In genomic region chr3:2771193-2771592, GRCh38 we compare ENCODE assay signal across 20 cellular contexts.
A peak's percentile ranks its signal among the peaks of the same experiment; 100 is the strongest.
DNase-seq lines count a peak whose midpoint lies in the region; ATAC-seq lines count a peak whose summit lies in the region.
"Had no signal": no experiment of that assay in that cellular context is flagged by ENCODE, and none has a peak within 500 bp of the region (broad histone marks: within the 10 kb centered on the region; RNA-seq: fewer than 3 reads in every experiment).

No MANE protein-coding gene starts in this region.

- H3K36me3 Mint-ChIP-seq in CD8-positive, alpha-beta memory T cell: no peaks in the 10 kb centered on the region
- H3K36me3 Mint-ChIP-seq in activated T-cell treated with anti-CD3 and anti-CD28 coated beads, Interleukin-2, amount 50 U/mL, for 72 hours (ENCODE audit: insufficient read depth in 2 of 2): no peaks in the 10 kb centered on the region

- H3K4me3 Mint-ChIP-seq in CD8-positive, alpha-beta memory T cell: no peak overlapping the region
- H3K4me3 Mint-ChIP-seq in activated T-cell treated with anti-CD3 and anti-CD28 coated beads, Interleukin-2, amount 50 U/mL, for 72 hours: no peak overlapping the region
- H3K4me3 Mint-ChIP-seq: CD4-positive, alpha-beta T cell; H9 had no signal

- H3K27me3 Mint-ChIP-seq in CD8-positive, alpha-beta memory T cell: peaks cover 3 to 4% of the 10 kb centered on the region in 2 donors
- no peaks in the 10 kb centered on the region for H3K27me3 Mint-ChIP-seq in activated T-cell treated with anti-CD3 and anti-CD28 coated beads, Interleukin-2, amount 50 U/mL, for 72 hours (ENCODE audit: low read depth)

- CTCF ChIA-PET in CD8-positive, alpha-beta memory T cell (lab: Charles Lee): no interaction called here

- POLR2A ChIA-PET in CD8-positive, alpha-beta memory T cell (lab: Charles Lee): no interaction called here

- H3K9me3 ChIP-seq in HUES6 (ENCODE audit: control insufficient read depth, insufficient read depth, low read depth, low read length): no peaks in the 10 kb centered on the region
- no peaks in the 10 kb centered on the region for H3K9me3 ChIP-seq in CD8-positive, alpha-beta memory T cell (ENCODE audit: low read length)

- H3K36me3 ChIP-seq in HUES6 (ENCODE audit: control insufficient read depth, insufficient read depth, low read length): no peaks in the 10 kb centered on the region
- no peaks in the 10 kb centered on the region for H3K36me3 ChIP-seq in CD8-positive, alpha-beta memory T cell (ENCODE audit: insufficient read depth, low read length)
- H3K36me3 ChIP-seq: cardiac muscle cell had no signal

- no peaks in the 10 kb centered on the region for H3K4me1 Mint-ChIP-seq in CD8-positive, alpha-beta memory T cell
- H3K4me1 Mint-ChIP-seq in activated T-cell treated with anti-CD3 and anti-CD28 coated beads, Interleukin-2, amount 50 U/mL, for 72 hours (ENCODE audit: low read depth): no peaks in the 10 kb centered on the region

- peaks cover 0 to 2% (median 0%) of the 10 kb centered on the region in 5 donors for H3K9me3 Mint-ChIP-seq in CD8-positive, alpha-beta memory T cell
- H3K9me3 Mint-ChIP-seq in activated T-cell treated with anti-CD3 and anti-CD28 coated beads, Interleukin-2, amount 50 U/mL, for 72 hours: no peaks in the 10 kb centered on the region
- H3K9me3 Mint-ChIP-seq: activated T-helper 2 cell treated with anti-CD3 and anti-CD28 coated beads, Interferon-gamma antibody, Interleukin-2, Interleukin-4, amounts not matched to agents 10 μg/mL and 5 μg/mL and 100 μg/mL, durations not matched to agents 14 hours and 24 hours and 36 hours; CD4-positive, alpha-beta T cell; H9 had no signal

- DNase-seq in NCI-H1105 (lab: John Stamatoyannopoulos, UW): no peak
- no peak for DNase-seq in CD8-positive, alpha-beta memory T cell
- DNase-seq in activated T-cell treated with anti-CD3 and anti-CD28 coated beads, Interleukin-2, amount 50 U/mL, for 72 hours: no peak
- DNase-seq in NCI-H446 (lab: John Stamatoyannopoulos, UW): no peak
- DNase-seq: activated CD4-positive, CD25-positive, alpha-beta regulatory T cell treated with anti-CD3 and anti-CD28 coated beads, Interleukin-2, amount 50 U/mL, for 72 hours; CD4-positive, alpha-beta T cell; DMS79; effector CD8-positive, alpha-beta T cell; H9; MM.1S; NCI-H2029 treated with DMSO at 0.1 percent for 48 hours; PC-3; stimulated activated naive CD4-positive, alpha-beta T cell treated with Interleukin-2 at 50 U/mL for 16 hours; T-helper 9 cell had no signal

- H3K27me3 ChIP-seq in HUES6 (ENCODE audit: control insufficient read depth, insufficient read depth, low read length): no peaks in the 10 kb centered on the region
- no peaks in the 10 kb centered on the region for H3K27me3 ChIP-seq in CD8-positive, alpha-beta memory T cell (ENCODE audit: insufficient read depth, low read length, poor library complexity, severe bottlenecking)
- H3K27me3 ChIP-seq: cardiac muscle cell had no signal

- H3K27ac ChIP-seq in HUES6 (ENCODE audit: low read depth, low read length): peak overlapping the region; percentile 12; the same call in 1 of the 2 replicates
- no peak overlapping the region for H3K27ac ChIP-seq in CD8-positive, alpha-beta memory T cell (ENCODE audit: low read depth, low read length)
- H3K27ac ChIP-seq: cardiac muscle cell had no signal

- peaks cover 16% of the 10 kb centered on the region; the same call in 1 of the 2 replicates for H3K4me1 ChIP-seq in HUES6 (ENCODE audit: control insufficient read depth, insufficient read depth, low read length)
- no peaks in the 10 kb centered on the region for H3K4me1 ChIP-seq in CD8-positive, alpha-beta memory T cell (ENCODE audit: insufficient read depth, low read length)

- no peak overlapping the region for H3K4me3 ChIP-seq in HUES6 (ENCODE audit: low read depth, low read length)
- H3K4me3 ChIP-seq in CD8-positive, alpha-beta memory T cell (ENCODE audit: low read length): no peak overlapping the region
- H3K4me3 ChIP-seq: cardiac muscle cell had no signal

- no peak overlapping the region for H3K27ac Mint-ChIP-seq in CD8-positive, alpha-beta memory T cell
- H3K27ac Mint-ChIP-seq in activated T-cell treated with anti-CD3 and anti-CD28 coated beads, Interleukin-2, amount 50 U/mL, for 72 hours: no peak overlapping the region
- H3K27ac Mint-ChIP-seq: activated T-helper 2 cell treated with anti-CD3 and anti-CD28 coated beads, Interferon-gamma antibody, Interleukin-2, Interleukin-4, amounts not matched to agents 10 μg/mL and 5 μg/mL and 100 μg/mL, durations not matched to agents 14 hours and 24 hours and 36 hours; CD4-positive, alpha-beta T cell had no signal

- ATAC-seq in GM18858 (IDR thresholded peaks at IDR 0.05; ENCODE audit: unreplicated experiment) (peak; percentile 61), GM21381 (IDR thresholded peaks at IDR 0.05; ENCODE audit: unreplicated experiment) (peak; percentile 84), HG02938 (IDR thresholded peaks at IDR 0.05; ENCODE audit: unreplicated experiment) (peak; percentile 95)
- no peak for ATAC-seq in activated T-cell treated with anti-CD3 and anti-CD28 coated beads, Interleukin-2, amount 50 U/mL, for 72 hours (replicated peaks in 1 of 2)
- ATAC-seq: PC-3 had no signal

- no peak overlapping the region for H3K9ac ChIP-seq in HUES6 (ENCODE audit: low read length)

Comparison
In these comparisons a context has a peak if more than half of its experiments do, and no peak if none do; other contexts are left out.
1. ATAC-seq: peak in GM18858 (single experiment), GM21381 (single experiment) and HG02938 (single experiment); none in activated T-cell treated with anti-CD3 and anti-CD28 coated beads, Interleukin-2, amount 50 U/mL, for 72 hours (0 of 2).